8 cellular contexts compared by ENCODE assay signal in genomic region chr15:41971089-41971892, GRCh38. TPM values are rescaled to one million over a fixed set of nuclear protein-coding genes. Genes with fewer than 3 reads are reported as not detected.
A peak's percentile ranks its signal among the peaks of the same experiment; 100 is the strongest.
DNase-seq lines count a peak whose midpoint lies in the region; ATAC-seq and TF ChIP-seq lines count a peak whose summit lies in the region.

No MANE protein-coding gene starts in this region.

- TF ChIP-seq CTCF in mesothelial cell of epicardium (IDR thresholded peaks at IDR 0.05; ENCODE audit: unreplicated experiment) = no peak

- H3K9me3 Mint-ChIP-seq in effector memory CD8-positive, alpha-beta T cell = no peaks in the 10 kb centered on the region
- H3K9me3 Mint-ChIP-seq in mesothelial cell of epicardium = no peaks in the 10 kb centered on the region

- peak; percentile 39 for ATAC-seq in HG02970 (IDR thresholded peaks at IDR 0.05; ENCODE audit: low FRiP score, unreplicated experiment)
- peak; percentile 62 for ATAC-seq in effector memory CD8-positive, alpha-beta T cell (replicated peaks)

- peaks cover 21 to 22% of the 10 kb centered on the region in 2 donors for H3K27me3 Mint-ChIP-seq in effector memory CD8-positive, alpha-beta T cell
- H3K27me3 Mint-ChIP-seq in mesothelial cell of epicardium (ENCODE audit: low read depth) = no peaks in the 10 kb centered on the region

- H3K4me3 Mint-ChIP-seq in effector memory CD8-positive, alpha-beta T cell = peak overlapping the region; percentile 95 to 96
- H3K4me3 Mint-ChIP-seq in mesothelial cell of epicardium = peak overlapping the region; percentile 83

- peaks cover 42% of the 10 kb centered on the region for H3K36me3 Mint-ChIP-seq in effector memory CD8-positive, alpha-beta T cell (ENCODE audit: insufficient read depth)
- H3K36me3 Mint-ChIP-seq in mesothelial cell of epicardium = no peaks in the 10 kb centered on the region

- DNase-seq in activated CD8-positive, alpha-beta memory T cell treated with anti-CD3 and anti-CD28 coated beads for 1 hour (ENCODE audit: extremely low read depth in 1 of 2, low read depth in 1 of 2) = peak; percentile 38 to 55
- DNase-seq in activated CD8-positive, alpha-beta memory T cell treated with anti-CD3 and anti-CD28 coated beads for 24 hours = no peak
- DNase-seq in NCI-H345 treated with DMSO at 0.1 percent for 48 hours (lab: John Stamatoyannopoulos, UW; ENCODE audit: unreplicated experiment) (peak; percentile 58), mesothelial cell of epicardium (ENCODE audit: low spot score in 2 of 2, unreplicated experiment in 2 of 2) (peak in 1 of 2 experiments; percentile 54)
- DNase-seq in activated CD4-positive, alpha-beta T cell treated with anti-CD3 and anti-CD28 coated beads, Interleukin-2, amount 50 U/mL, for 4 hours = peak; percentile 72 to 74
- DNase-seq in effector memory CD8-positive, alpha-beta T cell = peak; percentile 68 to 75 (median 70)
- peak; percentile 54 for DNase-seq in stimulated activated CD8-positive, alpha-beta memory T cell treated with anti-CD3 and anti-CD28 coated beads, Interleukin-4, amount 100 ng/mL, for 24 hours (ENCODE audit: low read depth)

- peak overlapping the region; percentile 95 to 98 for H3K27ac Mint-ChIP-seq in effector memory CD8-positive, alpha-beta T cell
- H3K27ac Mint-ChIP-seq in mesothelial cell of epicardium = peak overlapping the region; percentile 90

- peaks cover 37 to 40% of the 10 kb centered on the region in 2 donors for H3K4me1 Mint-ChIP-seq in effector memory CD8-positive, alpha-beta T cell (ENCODE audit: low read depth in 2 of 2)
- peaks cover 24% of the 10 kb centered on the region for H3K4me1 Mint-ChIP-seq in mesothelial cell of epicardium

RNA-seq across cellular contexts. Expression of gene EHD4, which starts 1.1 kb away (rescaled TPM):
- 14.5 to 16.1 TPM (median 15.8 TPM) in 3 replicates for total RNA-seq in mesothelial cell of epicardium

RNA-seq across cellular contexts. Expression of gene PLA2G4E, which starts 49.6 kb away (rescaled TPM):
- not detected in 3 replicates for total RNA-seq in mesothelial cell of epicardium
